Comparison of ENCODE assay signal across 32 cellular contexts in genomic region chr12:10664499-10664898, GRCh38. TPM values are rescaled to one million over a fixed set of nuclear protein-coding genes. Genes with fewer than 3 reads are reported as not detected.
"Had no signal": no experiment of that assay in that cellular context is flagged by ENCODE, and none has a peak within 500 bp of the region (broad histone marks: within the 10 kb centered on the region; RNA-seq: fewer than 3 reads in every experiment).

No MANE protein-coding gene starts in this region.

- H3K27ac ChIP-seq: ascending aorta, breast epithelium, cardiac muscle cell, colonic mucosa, epithelial cell of prostate, esophagus squamous epithelium, gastroesophageal sphincter, heart right ventricle had no signal

- FAIRE-seq: endometrium, endothelial cell of umbilical vein had no signal

- H3K27me3 ChIP-seq: ascending aorta, breast epithelium, cardiac muscle cell, colonic mucosa, esophagus squamous epithelium, gastroesophageal sphincter had no signal

- DNase-seq: activated CD4-positive, alpha-beta memory T cell treated with anti-CD3 and anti-CD28 coated beads, Interleukin-2, amount 10 ng/mL, durations not matched to agents 7 days and 5 days; activated CD4-positive, alpha-beta T cell treated with anti-CD3 and anti-CD28 coated beads for 1 hour; activated CD4-positive, alpha-beta T cell treated with anti-CD3 and anti-CD28 coated beads for 4 hours; activated CD4-positive, alpha-beta T cell treated with anti-CD3 and anti-CD28 coated beads, Interleukin-2, amount 10 ng/mL, durations not matched to agents 7 days and 5 days; activated CD4-positive, alpha-beta T cell treated with anti-CD3 and anti-CD28 coated beads, Interleukin-2, amount 50 U/mL, for 4 hours; activated CD4-positive, CD25-positive, alpha-beta regulatory T cell; activated CD8-positive, alpha-beta memory T cell treated with anti-CD3 and anti-CD28 coated beads, Interleukin-2, amount 50 U/mL, for 48 hours; activated gamma-delta T cell; activated naive CD4-positive, alpha-beta T cell; activated naive CD4-positive, alpha-beta T cell treated with anti-CD3 and anti-CD28 coated beads, Interleukin-2, amount 10 ng/mL, durations not matched to agents 7 days and 5 days; activated naive CD8-positive, alpha-beta T cell treated with anti-CD3 and anti-CD28 coated beads, Interleukin-2, amount 10 ng/mL, durations not matched to agents 7 days and 5 days; activated T-cell treated with anti-CD3 and anti-CD28 coated beads for 4 hours; activated T-cell treated with anti-CD3 and anti-CD28 coated beads, Interleukin-2, amount 50 U/mL, for 24 hours; activated T-cell treated with anti-CD3 and anti-CD28 coated beads, Interleukin-2, amount 50 U/mL, for 72 hours; central memory CD4-positive, alpha-beta T cell; cerebellar nuclear complex; colonic mucosa; effector CD8-positive, alpha-beta T cell; esophagus squamous epithelium; foreskin melanocyte; heart right ventricle; T-helper 17 cell; T1000 had no signal

- ATAC-seq: activated naive CD4-positive, alpha-beta T cell treated with anti-CD3 and anti-CD28 coated beads, Interleukin-2, amount 50 U/mL, for 72 hours; activated T-cell treated with anti-CD3 and anti-CD28 coated beads, Interleukin-2, amount 50 U/mL, for 72 hours; gastroesophageal sphincter; heart right ventricle; T-helper 17 cell had no signal

- H3K9me3 ChIP-seq: ascending aorta, breast epithelium, colonic mucosa, esophagus squamous epithelium, gastroesophageal sphincter, heart right ventricle had no signal

- H3K4me1 ChIP-seq: ascending aorta, breast epithelium, colonic mucosa, gastroesophageal sphincter had no signal

- H3K36me3 ChIP-seq: ascending aorta, breast epithelium, cardiac muscle cell, colonic mucosa, esophagus squamous epithelium, gastroesophageal sphincter, heart right ventricle had no signal

- H3K4me3 ChIP-seq: ascending aorta, breast epithelium, cardiac muscle cell, colonic mucosa, esophagus squamous epithelium, gastroesophageal sphincter, heart right ventricle had no signal

RNA-seq across cellular contexts. Expression of gene STYK1, which starts 9.4 kb away (rescaled TPM):
- total RNA-seq: fibroblast of lung, T-helper 17 cell had no signal
